10 cellular contexts compared by ENCODE assay signal in the genomic region with DNA sequence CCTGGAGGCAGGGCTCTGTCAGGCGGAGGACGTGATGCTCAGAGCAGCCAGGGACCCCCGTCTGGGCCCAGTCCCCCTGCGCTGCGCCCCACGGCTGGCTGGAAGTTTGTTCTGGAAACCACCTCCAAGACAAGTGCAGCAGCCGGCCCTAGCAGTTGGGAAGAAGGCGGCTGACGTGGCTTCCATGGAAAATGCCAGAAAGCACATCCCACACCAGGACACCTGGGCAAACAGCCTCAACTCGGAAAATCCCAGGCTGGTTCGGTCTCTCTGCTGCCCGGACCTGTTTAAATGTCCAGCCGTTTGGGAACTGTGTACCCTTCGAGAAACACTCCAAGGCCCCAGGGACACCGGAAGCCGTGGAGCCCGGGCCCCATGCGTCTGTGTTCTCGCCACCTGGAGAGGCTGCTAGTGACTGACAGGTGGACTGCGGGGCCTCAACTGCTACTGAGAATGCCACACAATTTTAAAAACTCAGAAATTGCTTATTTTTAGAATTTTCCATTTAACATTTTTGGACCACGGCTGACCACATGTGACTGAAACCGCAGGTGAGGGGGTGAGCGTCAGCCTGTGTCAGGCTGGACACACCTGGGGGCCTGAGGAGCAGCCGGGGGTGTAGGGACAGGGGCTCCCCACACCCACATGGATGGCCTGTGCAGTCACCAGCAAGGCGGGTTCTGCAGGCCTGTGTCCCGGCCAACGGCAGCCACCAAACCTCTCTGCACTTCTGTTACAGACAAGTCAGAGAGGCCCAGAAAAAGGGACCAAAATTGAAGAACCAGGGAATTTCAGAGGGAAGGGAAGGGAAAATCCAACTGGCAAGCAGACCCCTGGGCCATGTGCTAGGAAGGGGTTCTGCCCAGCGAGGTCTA. TPM values are rescaled to one million over a fixed set of nuclear protein-coding genes. Genes with fewer than 3 reads are reported as not detected.
A peak's percentile ranks its signal among the peaks of the same experiment; 100 is the strongest.
DNase-seq lines count a peak whose midpoint lies in the region; ATAC-seq, FAIRE-seq and TF ChIP-seq lines count a peak whose summit lies in the region.
"Had no signal": no experiment of that assay in that cellular context is flagged by ENCODE, and none has a peak within 500 bp of the region (broad histone marks: within the 10 kb centered on the region; RNA-seq: fewer than 3 reads in every experiment).

No MANE protein-coding gene starts in this region.

- H3K4me3 Mint-ChIP-seq in WTC11: no peak overlapping the region

- H2AFZ ChIP-seq in smooth muscle cell (ENCODE audit: low read depth): no peak overlapping the region
- H2AFZ ChIP-seq: parathyroid adenoma had no signal

- H3K27me3 Mint-ChIP-seq in WTC11 (ENCODE audit: low read depth): no peaks in the 10 kb centered on the region

- no peak for TF ChIP-seq CTCF in WTC11 (IDR thresholded peaks at IDR 0.05)
- TF ChIP-seq CTCF in smooth muscle cell (IDR thresholded peaks at IDR 0.05; ENCODE audit: borderline replicate concordance, insufficient read depth, poor library complexity, severe bottlenecking): no peak

- H3K27ac ChIP-seq in smooth muscle cell (ENCODE audit: low read depth): peak overlapping the region; percentile 53
- H3K27ac ChIP-seq: parathyroid adenoma had no signal

- H3K4me2 ChIP-seq in smooth muscle cell: no peak overlapping the region

- H3K4me1 ChIP-seq in iPS-15b (ENCODE audit: control insufficient read depth, insufficient read depth, low read length) (no peaks in the 10 kb centered on the region), smooth muscle cell (ENCODE audit: low read depth) (peaks cover 16% of the 10 kb centered on the region)
- H3K4me1 ChIP-seq: parathyroid adenoma had no signal

- peaks cover 56% of the 10 kb centered on the region for H3K79me2 ChIP-seq in smooth muscle cell (ENCODE audit: low read depth)
- H3K79me2 ChIP-seq: parathyroid adenoma had no signal

- no peaks in the 10 kb centered on the region for H3K36me3 ChIP-seq in iPS-15b (ENCODE audit: control insufficient read depth, insufficient read depth, low read length)
- no peaks in the 10 kb centered on the region for H3K36me3 ChIP-seq in smooth muscle cell (ENCODE audit: low read depth)

- H3K9ac ChIP-seq in iPS-15b (ENCODE audit: low read depth, low read length) (peak overlapping the region; percentile 24), smooth muscle cell (ENCODE audit: low read depth) (no peak overlapping the region)
- H3K9ac ChIP-seq: parathyroid adenoma had no signal

- FAIRE-seq in GM19239 (lab: Jason Lieb, UNC) (no peak), frontal cortex (lab: Jason Lieb, UNC) (no peak)

- no peaks in the 10 kb centered on the region for H3K9me3 ChIP-seq in iPS-15b (ENCODE audit: control insufficient read depth, insufficient read depth, low read length)
- no peaks in the 10 kb centered on the region for H3K9me3 ChIP-seq in smooth muscle cell (replicated peaks; ENCODE audit: low read depth)

- peaks cover 10% of the 10 kb centered on the region for H3K4me1 Mint-ChIP-seq in WTC11

- H3K4me3 ChIP-seq in iPS-15b (ENCODE audit: low read depth, low read length) (no peak overlapping the region), smooth muscle cell (no peak overlapping the region)

- peak overlapping the region; percentile 53; the same call in 1 of the 2 replicates for H3K27ac Mint-ChIP-seq in WTC11

- WGBS in smooth muscle cell (ENCODE audit: low lambda C conversion rate): 69% methylated on average over 28 of the region's 28 CpGs

- 0 out of 2 replicates have a peak, but pooled peaks cover 3% of the 10 kb centered on the region for H3K9me3 Mint-ChIP-seq in WTC11

- ATAC-seq in WTC11: no peak
- ATAC-seq in HG03159 (IDR thresholded peaks at IDR 0.05; ENCODE audit: unreplicated experiment): no peak

- POLR2A ChIA-PET in WTC11 (lab: Charles Lee): interaction anchor here (1.0 kb wide), 1 partner anchor 35 kb away, joined by 5 read pairs; no protein-coding TSS in a partner anchor

- CTCF ChIA-PET in WTC11 (lab: Charles Lee): interaction anchor here (1.0 to 1.4 kb wide), 2 partner anchors 10 to 126 kb away, joined by 3 read pairs; no protein-coding TSS in a partner anchor

- H4K20me1 ChIP-seq in smooth muscle cell (ENCODE audit: low read depth): peaks cover 75% of the 10 kb centered on the region

- DNase-seq in GM19239 (ENCODE audit: insufficient read length, low spot score): peak; percentile 53
- peak; percentile 9 for DNase-seq in WTC11 (ENCODE audit: low spot score)
- no peak for DNase-seq in smooth muscle cell (lab: John Stamatoyannopoulos, UW; ENCODE audit: unreplicated experiment)
- DNase-seq in frontal cortex (ENCODE audit: low spot score in 2 of 2): no peak
- DNase-seq in SW480 (ENCODE audit: low spot score): no peak
- DNase-seq in HuH-7 (ENCODE audit: low spot score): no peak
- DNase-seq: activated CD4-positive, alpha-beta T cell treated with anti-CD3 and anti-CD28 coated beads, Interleukin-2, amount 50 U/mL, for 48 hours had no signal

- peaks cover 8% of the 10 kb centered on the region for H3F3A ChIP-seq in smooth muscle cell (ENCODE audit: low read depth)

- peaks cover 3% of the 10 kb centered on the region; the same call in 1 of the 2 replicates for H3K36me3 Mint-ChIP-seq in WTC11

- H3K27me3 ChIP-seq in iPS-15b (ENCODE audit: control insufficient read depth, insufficient read depth, low read length): no peaks in the 10 kb centered on the region
- no peaks in the 10 kb centered on the region for H3K27me3 ChIP-seq in smooth muscle cell (ENCODE audit: low read depth)

TF ChIP-seq in WTC11, 78 proteins besides CTCF, POLR2A, EP300 and RAD21:
- TF ChIP-seq, protein P1, sequence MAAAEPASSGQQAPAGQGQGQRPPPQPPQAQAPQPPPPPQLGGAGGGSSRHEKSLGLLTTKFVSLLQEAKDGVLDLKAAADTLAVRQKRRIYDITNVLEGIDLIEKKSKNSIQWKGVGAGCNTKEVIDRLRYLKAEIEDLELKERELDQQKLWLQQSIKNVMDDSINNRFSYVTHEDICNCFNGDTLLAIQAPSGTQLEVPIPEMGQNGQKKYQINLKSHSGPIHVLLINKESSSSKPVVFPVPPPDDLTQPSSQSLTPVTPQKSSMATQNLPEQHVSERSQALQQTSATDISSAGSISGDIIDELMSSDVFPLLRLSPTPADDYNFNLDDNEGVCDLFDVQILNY (CRISPR knock-in tag; IDR thresholded peaks at IDR 0.05): no peak
- TF ChIP-seq NR1H2 (CRISPR knock-in tag; IDR thresholded peaks at IDR 0.05) (no peak), EMX1 (CRISPR knock-in tag; IDR thresholded peaks at IDR 0.05) (no peak), JAZF1 (CRISPR knock-in tag; IDR thresholded peaks at IDR 0.05) (no peak), ZNF416 (CRISPR knock-in tag; IDR thresholded peaks at IDR 0.05) (no peak), PRRX2 (CRISPR knock-in tag; IDR thresholded peaks at IDR 0.05) (no peak)

RNA-seq across cellular contexts. Expression of a gene that starts 31.7 kb away (rescaled TPM):
- total RNA-seq in WTC11 (2021) (16.5 to 22.3 TPM (median 16.9 TPM) in 3 replicates), smooth muscle cell (21.3 and 23.4 TPM in 2 replicates), frontal cortex (12.6 TPM)
- polyA plus RNA-seq in smooth muscle cell: 24.4 and 26.8 TPM in 2 replicates

Comparison
In these comparisons a context has a peak if more than half of its experiments do, and no peak if none do; other contexts are left out.
1. DNase-seq: peak in GM19239 (single experiment) and WTC11 (single experiment); none in smooth muscle cell (single experiment), frontal cortex (0 of 2), SW480 (single experiment) and HuH-7 (single experiment).